Comparison of ENCODE assay signal across 13 cellular contexts in genomic region chr10:68997216-68997615, GRCh38. TPM values are rescaled to one million over a fixed set of nuclear protein-coding genes. Genes with fewer than 3 reads are reported as not detected.
DNase-seq lines count a peak whose midpoint lies in the region; ATAC-seq and TF ChIP-seq lines count a peak whose summit lies in the region.
"Had no signal": no experiment of that assay in that cellular context is flagged by ENCODE, and none has a peak within 500 bp of the region (broad histone marks: within the 10 kb centered on the region; RNA-seq: fewer than 3 reads in every experiment).

No MANE protein-coding gene starts in this region.

- peak overlapping the region; percentile 59 for H3K4me3 Mint-ChIP-seq in natural killer cell treated with Interleukin-12 subunit alpha and Interleukin-12 subunit beta and Interleukin-15 and Interleukin-18, amount 100 ng/mL, for 72 hours
- H3K4me3 Mint-ChIP-seq in natural killer cell, result no peak overlapping the region
- no peak overlapping the region for H3K4me3 Mint-ChIP-seq in activated T-helper 2 cell treated with anti-CD3 and anti-CD28 coated beads, Interferon-gamma antibody, Interleukin-2, Interleukin-4, amounts not matched to agents 10 μg/mL and 5 μg/mL and 100 μg/mL, durations not matched to agents 14 hours and 24 hours and 36 hours (ENCODE audit: low read depth)
- no peak overlapping the region for H3K4me3 Mint-ChIP-seq in H9
- H3K4me3 Mint-ChIP-seq: neural progenitor cell had no signal

- H3K27ac Mint-ChIP-seq in natural killer cell treated with Interleukin-12 subunit alpha and Interleukin-12 subunit beta and Interleukin-15 and Interleukin-18, amount 100 ng/mL, for 72 hours, result peak overlapping the region; percentile 52 to 54
- no peak overlapping the region for H3K27ac Mint-ChIP-seq in natural killer cell
- H3K27ac Mint-ChIP-seq in activated T-helper 2 cell treated with anti-CD3 and anti-CD28 coated beads, Interferon-gamma antibody, Interleukin-2, Interleukin-4, amounts not matched to agents 10 μg/mL and 5 μg/mL and 100 μg/mL, durations not matched to agents 14 hours and 24 hours and 36 hours, result peak overlapping the region; percentile 81
- H3K27ac Mint-ChIP-seq in H9, result peak overlapping the region in 1 of 3 experiments; percentile 55; a peak in 2 of 7 replicates
- H3K27ac Mint-ChIP-seq: neural progenitor cell had no signal

- H4K8ac ChIP-seq in H9 (replicated peaks; ENCODE audit: insufficient read length, low read depth, low read length), result no peak overlapping the region

- no peak overlapping the region for H2BK120ac ChIP-seq in H9 (ENCODE audit: low read depth, low read length, poor library complexity, severe bottlenecking)

- H3K4me1 ChIP-seq in upper lobe of right lung (peaks cover 29% of the 10 kb centered on the region), prostate gland (replicated peaks) (peaks cover 4% of the 10 kb centered on the region), H9 (ENCODE audit: insufficient read depth, low read length) (no peaks in the 10 kb centered on the region)

- H3K9me3 ChIP-seq in upper lobe of right lung (no peaks in the 10 kb centered on the region), prostate gland (no peaks in the 10 kb centered on the region), H9 (ENCODE audit: control insufficient read depth, low read depth, low read length) (no peaks in the 10 kb centered on the region)

- H3K14ac ChIP-seq in H9 (ENCODE audit: insufficient read depth, low read length), result no peak overlapping the region

- no peak for ATAC-seq in natural killer cell treated with Interleukin-12 subunit alpha and Interleukin-12 subunit beta and Interleukin-15 and Interleukin-18, amount 100 ng/mL, for 72 hours
- ATAC-seq in natural killer cell (no peak), HG02852 (IDR thresholded peaks at IDR 0.05; ENCODE audit: unreplicated experiment) (peak; percentile 21), upper lobe of right lung (peak; percentile 72)

- no peak overlapping the region for H3K9ac ChIP-seq in H9 (ENCODE audit: extremely low read depth, insufficient read length, low read length)
- H3K9ac ChIP-seq: neural progenitor cell had no signal

- peaks cover 12 to 19% of the 10 kb centered on the region in 2 donors for H3K4me1 Mint-ChIP-seq in natural killer cell treated with Interleukin-12 subunit alpha and Interleukin-12 subunit beta and Interleukin-15 and Interleukin-18, amount 100 ng/mL, for 72 hours (ENCODE audit: low read depth in 2 of 2)
- H3K4me1 Mint-ChIP-seq in natural killer cell, result peaks cover 21% of the 10 kb centered on the region in 2 donors
- H3K4me1 Mint-ChIP-seq in activated T-helper 2 cell treated with anti-CD3 and anti-CD28 coated beads, Interferon-gamma antibody, Interleukin-2, Interleukin-4, amounts not matched to agents 10 μg/mL and 5 μg/mL and 100 μg/mL, durations not matched to agents 14 hours and 24 hours and 36 hours (ENCODE audit: low read depth), result peaks cover 29% of the 10 kb centered on the region
- peaks cover 5 to 8% of the 10 kb centered on the region in 2 experiments for H3K4me1 Mint-ChIP-seq in H9

- no peak overlapping the region for H3K18ac ChIP-seq in H9 (ENCODE audit: insufficient read length, low read depth, low read length)

- no peaks in the 10 kb centered on the region for H3K79me1 ChIP-seq in H9 (ENCODE audit: insufficient read depth, low read depth, low read length, poor library complexity, severe bottlenecking)

- no peak overlapping the region for H2AK5ac ChIP-seq in H9 (ENCODE audit: insufficient read length, low read length)

- H3K4me2 ChIP-seq in H9 (ENCODE audit: insufficient read depth, insufficient read length, low read length), result no peak overlapping the region
- H3K4me2 ChIP-seq: neural progenitor cell had no signal

- intact Hi-C loops in natural killer cell (cut with micrococcal nuclease), result no loop called here
- intact Hi-C loops in activated T-helper 2 cell treated with anti-CD3 and anti-CD28 coated beads, Interferon-gamma antibody, Interleukin-2, Interleukin-4, amounts not matched to agents 10 μg/mL and 5 μg/mL and 100 μg/mL, durations not matched to agents 14 hours and 24 hours and 36 hours (cut with micrococcal nuclease), result loop anchor here (1.0 to 5.0 kb wide), 3 partner anchors 9 to 225 kb away; partner anchors contain the start of genes HKDC1 and KIFBP
- intact Hi-C loops in upper lobe of right lung (cut with DNase I), result no loop called here
- intact Hi-C loops in prostate gland (cut with DNase I), result no loop called here

- no peaks in the 10 kb centered on the region for H3K9me3 Mint-ChIP-seq in natural killer cell treated with Interleukin-12 subunit alpha and Interleukin-12 subunit beta and Interleukin-15 and Interleukin-18, amount 100 ng/mL, for 72 hours
- H3K9me3 Mint-ChIP-seq in natural killer cell (no peaks in the 10 kb centered on the region), H9 (no peaks in the 10 kb centered on the region)
- no peaks in the 10 kb centered on the region for H3K9me3 Mint-ChIP-seq in activated T-helper 2 cell treated with anti-CD3 and anti-CD28 coated beads, Interferon-gamma antibody, Interleukin-2, Interleukin-4, amounts not matched to agents 10 μg/mL and 5 μg/mL and 100 μg/mL, durations not matched to agents 14 hours and 24 hours and 36 hours
- H3K9me3 Mint-ChIP-seq: neural progenitor cell had no signal

- H4K20me1 ChIP-seq in H9 (ENCODE audit: control insufficient read depth, insufficient read depth, insufficient read length), result no peaks in the 10 kb centered on the region

- H2BK5ac ChIP-seq in H9 (ENCODE audit: insufficient read length, low read length), result no peak overlapping the region

- WGBS in prostate gland, result 90% methylated on average over 3 of the region's 3 CpGs
- no CpG with 5 or more reads among the region's 3 CpGs for WGBS in H9 (ENCODE audit: extremely low coverage, insufficient read length, low lambda C conversion rate)

- no peak overlapping the region for H3K23ac ChIP-seq in H9 (ENCODE audit: insufficient read length, low read depth, low read length)

- peaks cover 16% of the 10 kb centered on the region for H3K36me3 ChIP-seq in upper lobe of right lung
- H3K36me3 ChIP-seq in prostate gland, result no peaks in the 10 kb centered on the region
- H3K36me3 ChIP-seq: neural progenitor cell had no signal

- TF ChIP-seq CTCF in natural killer cell (IDR thresholded peaks at IDR 0.05), result no peak
- no peak for TF ChIP-seq CTCF in upper lobe of right lung (IDR thresholded peaks at IDR 0.05)
- TF ChIP-seq CTCF in prostate gland (IDR thresholded peaks at IDR 0.05), result no peak
- no peak for TF ChIP-seq CTCF in H9 (conservative IDR thresholded peaks at IDR 0.05)

- no peak overlapping the region for H2BK12ac ChIP-seq in H9 (ENCODE audit: insufficient read length, low read depth, low read length)

- DNase-seq in natural killer cell treated with Interleukin-12 subunit alpha and Interleukin-12 subunit beta and Interleukin-15 and Interleukin-18, amount 100 ng/mL, for 72 hours (ENCODE audit: low spot score), result no peak
- DNase-seq in natural killer cell (no peak), upper lobe of right lung (no peak), prostate gland (ENCODE audit: low spot score) (no peak), H9 (no peak), NCI-H526 treated with DMSO at 0.1 percent for 48 hours (lab: John Stamatoyannopoulos, UW) (no peak)
- no peak for DNase-seq in activated T-helper 2 cell treated with anti-CD3 and anti-CD28 coated beads, Interferon-gamma antibody, Interleukin-2, Interleukin-4, amounts not matched to agents 10 μg/mL and 5 μg/mL and 100 μg/mL, durations not matched to agents 14 hours and 24 hours and 36 hours (ENCODE audit: low spot score)
- DNase-seq: dorsolateral prefrontal cortex, RPMI8226, trophoblast cell had no signal

- no peak overlapping the region for H4K91ac ChIP-seq in H9 (ENCODE audit: insufficient read length, low read depth, low read length)

- no peak overlapping the region for H3K56ac ChIP-seq in H9 (ENCODE audit: insufficient read length, low read depth, low read length)

- H3K4ac ChIP-seq in H9 (ENCODE audit: low read depth, low read length), result no peak overlapping the region

- no peaks in the 10 kb centered on the region for H3K23me2 ChIP-seq in H9 (ENCODE audit: insufficient read length, low read depth, low read length, poor library complexity, severe bottlenecking)

- no peaks in the 10 kb centered on the region for H3K27me3 Mint-ChIP-seq in natural killer cell treated with Interleukin-12 subunit alpha and Interleukin-12 subunit beta and Interleukin-15 and Interleukin-18, amount 100 ng/mL, for 72 hours
- H3K27me3 Mint-ChIP-seq in natural killer cell (ENCODE audit: low read depth in 2 of 2) (no peaks in the 10 kb centered on the region), H9 (ENCODE audit: low read depth) (no peaks in the 10 kb centered on the region)
- no peaks in the 10 kb centered on the region for H3K27me3 Mint-ChIP-seq in activated T-helper 2 cell treated with anti-CD3 and anti-CD28 coated beads, Interferon-gamma antibody, Interleukin-2, Interleukin-4, amounts not matched to agents 10 μg/mL and 5 μg/mL and 100 μg/mL, durations not matched to agents 14 hours and 24 hours and 36 hours (ENCODE audit: low read depth)

- no peak overlapping the region for H2BK15ac ChIP-seq in H9 (ENCODE audit: low read depth, low read length)

- H2BK20ac ChIP-seq in H9 (ENCODE audit: low read depth, low read length, poor library complexity, severe bottlenecking), result no peak overlapping the region

- H4K5ac ChIP-seq in H9 (ENCODE audit: insufficient read length, low read depth, low read length), result no peak overlapping the region

- no peak overlapping the region for H3K27ac ChIP-seq in upper lobe of right lung
- H3K27ac ChIP-seq in prostate gland, result no peak overlapping the region
- H3K27ac ChIP-seq in H9 (ENCODE audit: insufficient read length, low read depth, low read length), result no peak overlapping the region
- H3K27ac ChIP-seq: C4-2B, dorsolateral prefrontal cortex, neural progenitor cell had no signal

- no peak for TF ChIP-seq POLR2A in prostate gland (IDR thresholded peaks at IDR 0.05)

- H2AFZ ChIP-seq in H9 (ENCODE audit: low read length), result no peak overlapping the region
- H2AFZ ChIP-seq: neural progenitor cell had no signal

- H3K4me3 ChIP-seq in upper lobe of right lung (no peak overlapping the region), prostate gland (no peak overlapping the region)
- H3K4me3 ChIP-seq: dorsolateral prefrontal cortex, neural progenitor cell had no signal

- no peaks in the 10 kb centered on the region for H3K27me3 ChIP-seq in upper lobe of right lung
- no peaks in the 10 kb centered on the region for H3K27me3 ChIP-seq in prostate gland (replicated peaks; ENCODE audit: insufficient read depth)
- H3K27me3 ChIP-seq in H9 (ENCODE audit: insufficient read depth, low read length), result no peaks in the 10 kb centered on the region
- H3K27me3 ChIP-seq: dorsolateral prefrontal cortex, neural progenitor cell had no signal

- H3K36me3 Mint-ChIP-seq in natural killer cell treated with Interleukin-12 subunit alpha and Interleukin-12 subunit beta and Interleukin-15 and Interleukin-18, amount 100 ng/mL, for 72 hours, result no peaks in the 10 kb centered on the region
- no peaks in the 10 kb centered on the region for H3K36me3 Mint-ChIP-seq in natural killer cell
- peaks cover 16% of the 10 kb centered on the region for H3K36me3 Mint-ChIP-seq in activated T-helper 2 cell treated with anti-CD3 and anti-CD28 coated beads, Interferon-gamma antibody, Interleukin-2, Interleukin-4, amounts not matched to agents 10 μg/mL and 5 μg/mL and 100 μg/mL, durations not matched to agents 14 hours and 24 hours and 36 hours (ENCODE audit: low read depth)
- peaks cover 2 to 18% (median 15%) of the 10 kb centered on the region in 3 experiments; a peak in 5 of 7 replicates for H3K36me3 Mint-ChIP-seq in H9 (ENCODE audit: insufficient read depth in 1 of 3, low read depth in 3 of 3)

- no peak overlapping the region for H3T11ph ChIP-seq in H9 (ENCODE audit: low read length)

- peaks cover 11% of the 10 kb centered on the region; the same call in 1 of the 2 replicates for H3K79me2 ChIP-seq in H9 (ENCODE audit: insufficient read depth, low read length)

RNA-seq across cellular contexts. Expression of gene KIFBP, which starts 8.6 kb away (rescaled TPM):
- total RNA-seq in natural killer cell treated with Interleukin-12 subunit alpha and Interleukin-12 subunit beta and Interleukin-15 and Interleukin-18, amount 100 ng/mL, for 72 hours, result 10 to 100 TPM; 13.4 to 14.3 TPM
- total RNA-seq in natural killer cell (1 to 10 TPM; 3.5 to 4.4 (median 4.0) TPM), upper lobe of right lung (21.4 TPM), prostate gland (10 to 100 TPM; 37.3 to 46.7 TPM), H9 (2021) (44.7 and 45.5 TPM in 2 replicates)
- total RNA-seq in activated T-helper 2 cell treated with anti-CD3 and anti-CD28 coated beads, Interferon-gamma antibody, Interleukin-2, Interleukin-4, amounts not matched to agents 10 μg/mL and 5 μg/mL and 100 μg/mL, durations not matched to agents 14 hours and 24 hours and 36 hours, result 16.7 and 17.1 TPM in 2 replicates

RNA-seq across cellular contexts. Expression of gene DDX21, which starts 41.2 kb away (rescaled TPM):
- 100 to 1,000 TPM; 173 to 209 TPM for total RNA-seq in natural killer cell treated with Interleukin-12 subunit alpha and Interleukin-12 subunit beta and Interleukin-15 and Interleukin-18, amount 100 ng/mL, for 72 hours
- total RNA-seq in natural killer cell (10 to 100 TPM; 59.0 to 62.1 (median 59.8) TPM), upper lobe of right lung (56.0 TPM), prostate gland (10 to 100 TPM; 28.9 to 41.0 TPM), H9 (2021) (180 TPM in 2 replicates)
- 205 and 210 TPM in 2 replicates for total RNA-seq in activated T-helper 2 cell treated with anti-CD3 and anti-CD28 coated beads, Interferon-gamma antibody, Interleukin-2, Interleukin-4, amounts not matched to agents 10 μg/mL and 5 μg/mL and 100 μg/mL, durations not matched to agents 14 hours and 24 hours and 36 hours

Comparison
In these comparisons a context has a peak if more than half of its experiments do, and no peak if none do; other contexts are left out.
1. H3K27ac Mint-ChIP-seq: peak in natural killer cell treated with Interleukin-12 subunit alpha and Interleukin-12 subunit beta and Interleukin-15 and Interleukin-18, amount 100 ng/mL, for 72 hours (2 of 2) and activated T-helper 2 cell treated with anti-CD3 and anti-CD28 coated beads, Interferon-gamma antibody, Interleukin-2, Interleukin-4, amounts not matched to agents 10 μg/mL and 5 μg/mL and 100 μg/mL, durations not matched to agents 14 hours and 24 hours and 36 hours (single experiment); none in natural killer cell (0 of 2).
2. ATAC-seq: peak in HG02852 (single experiment) and upper lobe of right lung (single experiment); none in natural killer cell treated with Interleukin-12 subunit alpha and Interleukin-12 subunit beta and Interleukin-15 and Interleukin-18, amount 100 ng/mL, for 72 hours (0 of 2) and natural killer cell (0 of 3).